ENCODE assay signal across 1 cellular context in the genomic region with DNA sequence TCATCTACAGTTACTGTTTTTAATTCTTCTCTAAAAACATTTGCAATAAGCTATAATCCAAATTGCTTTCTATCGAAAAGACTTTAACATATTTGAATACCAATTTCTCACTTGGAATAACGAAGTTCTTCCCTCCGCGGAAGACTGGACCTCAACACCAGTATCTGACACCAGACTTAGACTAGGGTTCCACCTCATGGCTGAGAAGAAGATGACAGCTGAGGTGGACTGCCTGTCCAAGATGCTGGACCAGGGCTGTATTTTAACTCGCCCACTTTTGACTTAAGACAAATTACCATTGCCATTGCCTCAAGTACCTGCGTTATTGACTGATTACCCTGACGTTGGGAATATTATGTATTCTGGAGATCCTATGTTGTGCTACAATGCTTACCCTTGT.
TF ChIP-seq lines count a peak whose summit lies in the region.

No MANE protein-coding gene starts in this region.

TF ChIP-seq in Ishikawa, 13 proteins besides CTCF, POLR2A, EP300 and RAD21 (continued from another document):
- TF ChIP-seq, protein P1, sequence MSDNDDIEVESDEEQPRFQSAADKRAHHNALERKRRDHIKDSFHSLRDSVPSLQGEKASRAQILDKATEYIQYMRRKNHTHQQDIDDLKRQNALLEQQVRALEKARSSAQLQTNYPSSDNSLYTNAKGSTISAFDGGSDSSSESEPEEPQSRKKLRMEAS (IDR thresholded peaks at IDR 0.05), result no peak
- no peak for TF ChIP-seq TCF12 (IDR thresholded peaks at IDR 0.05; ENCODE audit: low read depth)
- TF ChIP-seq, protein P2, sequence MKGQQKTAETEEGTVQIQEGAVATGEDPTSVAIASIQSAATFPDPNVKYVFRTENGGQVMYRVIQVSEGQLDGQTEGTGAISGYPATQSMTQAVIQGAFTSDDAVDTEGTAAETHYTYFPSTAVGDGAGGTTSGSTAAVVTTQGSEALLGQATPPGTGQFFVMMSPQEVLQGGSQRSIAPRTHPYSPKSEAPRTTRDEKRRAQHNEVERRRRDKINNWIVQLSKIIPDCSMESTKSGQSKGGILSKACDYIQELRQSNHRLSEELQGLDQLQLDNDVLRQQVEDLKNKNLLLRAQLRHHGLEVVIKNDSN (IDR thresholded peaks at IDR 0.05), result no peak
- TF ChIP-seq ZBTB7A (IDR thresholded peaks at IDR 0.05; ENCODE audit: low read depth), result no peak
- TF ChIP-seq YY1 (IDR thresholded peaks at IDR 0.05; ENCODE audit: low read depth), result no peak
